In the genomic region with DNA sequence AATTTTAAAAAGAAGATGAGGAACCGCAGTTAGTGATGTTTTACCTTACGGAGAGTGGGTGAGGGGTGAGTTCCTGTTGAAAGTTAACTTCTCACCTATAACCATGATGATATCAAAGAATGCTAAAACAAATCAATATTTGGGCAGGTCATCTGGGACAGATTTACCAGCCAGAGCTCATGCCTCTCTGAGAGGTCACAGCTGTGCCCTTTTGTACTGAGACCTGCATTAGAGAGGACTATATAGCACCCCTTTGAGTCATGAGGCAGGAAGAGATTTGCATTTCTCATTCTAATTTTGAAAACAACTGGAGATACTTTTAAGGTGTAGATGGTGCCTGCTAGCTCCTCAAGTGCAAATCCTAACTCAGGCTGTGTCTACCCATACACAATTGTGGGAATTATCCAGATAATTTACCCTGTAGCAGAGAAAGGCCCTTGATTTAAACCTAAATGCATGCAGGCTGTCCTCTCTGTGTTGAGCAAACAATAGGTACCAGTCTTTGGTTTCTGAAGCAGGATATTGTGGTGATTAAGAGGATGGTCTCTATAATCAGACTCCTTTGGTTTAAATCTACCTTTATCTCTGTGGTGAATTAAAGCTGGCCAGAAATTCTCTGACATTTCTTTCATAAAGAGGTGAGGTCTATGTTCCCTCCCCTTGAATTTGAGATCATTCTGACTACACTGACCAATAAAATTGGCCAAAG, we compare ENCODE assay signal across 14 cellular contexts. TPM values are rescaled to one million over a fixed set of nuclear protein-coding genes. Genes with fewer than 3 reads are reported as not detected.
DNase-seq lines count a peak whose midpoint lies in the region; ATAC-seq and TF ChIP-seq lines count a peak whose summit lies in the region.
"Had no signal": no experiment of that assay in that cellular context is flagged by ENCODE, and none has a peak within 500 bp of the region (broad histone marks: within the 10 kb centered on the region; RNA-seq: fewer than 3 reads in every experiment).

No MANE protein-coding gene starts in this region.

- H3K9ac ChIP-seq in OCI-LY3 (ENCODE audit: low read length) = no peak overlapping the region

- no peaks in the 10 kb centered on the region for H3K36me3 ChIP-seq in ACC112 (ENCODE audit: insufficient read depth, low read length)
- H3K36me3 ChIP-seq in OCI-LY3 (replicated peaks; ENCODE audit: low read depth, low read length) = no peaks in the 10 kb centered on the region

- no peaks in the 10 kb centered on the region for H3K36me3 Mint-ChIP-seq in CD4-positive, alpha-beta T cell (ENCODE audit: low read depth)
- no peaks in the 10 kb centered on the region for H3K36me3 Mint-ChIP-seq in activated CD4-positive, alpha-beta memory T cell treated with anti-CD3 and anti-CD28 coated beads, Interleukin-2, amount 10 ng/mL, durations not matched to agents 7 days and 5 days (ENCODE audit: low read depth)
- H3K36me3 Mint-ChIP-seq: brain, natural killer cell had no signal

- H3K27me3 ChIP-seq in ACC112 (ENCODE audit: insufficient read depth, low read length) (no peaks in the 10 kb centered on the region), OCI-LY3 (ENCODE audit: low read depth, low read length) (no peaks in the 10 kb centered on the region)
- H3K27me3 ChIP-seq in CD4-positive, alpha-beta T cell (ENCODE audit: control insufficient read depth, insufficient read depth, low read length) = no peaks in the 10 kb centered on the region

- H3K4me1 Mint-ChIP-seq in CD4-positive, alpha-beta T cell (ENCODE audit: low read depth) = no peaks in the 10 kb centered on the region
- H3K4me1 Mint-ChIP-seq in activated CD4-positive, alpha-beta memory T cell treated with anti-CD3 and anti-CD28 coated beads, Interleukin-2, amount 10 ng/mL, durations not matched to agents 7 days and 5 days = no peaks in the 10 kb centered on the region
- H3K4me1 Mint-ChIP-seq: activated CD4-positive, alpha-beta T cell treated with anti-CD3 and anti-CD28 coated beads, Interleukin-2, amount 10 ng/mL, durations not matched to agents 7 days and 5 days had no signal

- peak; percentile 91 for ATAC-seq in GM19455 (IDR thresholded peaks at IDR 0.05; ENCODE audit: unreplicated experiment)
- peak; percentile 90 for ATAC-seq in HG02943 (IDR thresholded peaks at IDR 0.05; ENCODE audit: low read depth, unreplicated experiment)
- ATAC-seq in CD4-positive, alpha-beta T cell (ENCODE audit: poor library complexity) = no peak

- H3K27ac ChIP-seq in ACC112 (ENCODE audit: low read depth, low read length) = peak overlapping the region; percentile 52
- H3K27ac ChIP-seq in OCI-LY3 (ENCODE audit: low read length) = no peak overlapping the region
- H3K27ac ChIP-seq in CD4-positive, alpha-beta T cell (ENCODE audit: low read depth, low read length) = no peak overlapping the region

- intact Hi-C loops in CD4-positive, alpha-beta T cell (cut with DNase I, micrococcal nuclease) = no loop called here

- DNase-seq in CD4-positive, alpha-beta T cell = no peak
- DNase-seq in DMS 273 (lab: John Stamatoyannopoulos, UW; ENCODE audit: unreplicated experiment) (no peak), HuH-7 (ENCODE audit: low spot score) (no peak)
- DNase-seq in activated CD4-positive, alpha-beta memory T cell treated with anti-CD3 and anti-CD28 coated beads, Interleukin-2, amount 10 ng/mL, durations not matched to agents 7 days and 5 days = no peak
- DNase-seq: activated CD4-positive, alpha-beta T cell treated with anti-CD3 and anti-CD28 coated beads, Interleukin-2, amount 10 ng/mL, durations not matched to agents 7 days and 5 days; Kasumi-1; natural killer cell had no signal

- H3K9me3 ChIP-seq in OCI-LY3 (ENCODE audit: insufficient read depth, low read length) = no peaks in the 10 kb centered on the region
- no peaks in the 10 kb centered on the region for H3K9me3 ChIP-seq in CD4-positive, alpha-beta T cell (ENCODE audit: control insufficient read depth, low read length)

- H3K4me3 ChIP-seq in ACC112 (ENCODE audit: low read depth, low read length) (peak overlapping the region; percentile 22; the same call in 1 of the 2 replicates), OCI-LY3 (ENCODE audit: low read length) (0 out of 2 replicates have a peak overlapping the region, but pooled peaks have one; percentile 16)

- CTCF ChIA-PET in CD4-positive, alpha-beta T cell (lab: Charles Lee) = no interaction called here
- CTCF ChIA-PET in activated CD4-positive, alpha-beta memory T cell treated with anti-CD3 and anti-CD28 coated beads, Interleukin-2, amount 10 ng/mL, durations not matched to agents 7 days and 5 days (lab: Charles Lee) = no interaction called here

- H3K27ac Mint-ChIP-seq in CD4-positive, alpha-beta T cell = no peak overlapping the region
- H3K27ac Mint-ChIP-seq in activated CD4-positive, alpha-beta memory T cell treated with anti-CD3 and anti-CD28 coated beads, Interleukin-2, amount 10 ng/mL, durations not matched to agents 7 days and 5 days = no peak overlapping the region
- H3K27ac Mint-ChIP-seq: activated CD4-positive, alpha-beta T cell treated with anti-CD3 and anti-CD28 coated beads, Interleukin-2, amount 10 ng/mL, durations not matched to agents 7 days and 5 days; brain; natural killer cell had no signal

- no peaks in the 10 kb centered on the region for H3K9me3 Mint-ChIP-seq in CD4-positive, alpha-beta T cell
- H3K9me3 Mint-ChIP-seq in activated CD4-positive, alpha-beta memory T cell treated with anti-CD3 and anti-CD28 coated beads, Interleukin-2, amount 10 ng/mL, durations not matched to agents 7 days and 5 days = no peaks in the 10 kb centered on the region
- H3K9me3 Mint-ChIP-seq: activated CD4-positive, alpha-beta T cell treated with anti-CD3 and anti-CD28 coated beads, Interleukin-2, amount 10 ng/mL, durations not matched to agents 7 days and 5 days; natural killer cell had no signal

- no peaks in the 10 kb centered on the region for H4K20me1 ChIP-seq in OCI-LY3 (ENCODE audit: insufficient read depth, low read length)

- no peaks in the 10 kb centered on the region for H3K27me3 Mint-ChIP-seq in CD4-positive, alpha-beta T cell
- peaks cover 14% of the 10 kb centered on the region for H3K27me3 Mint-ChIP-seq in activated CD4-positive, alpha-beta memory T cell treated with anti-CD3 and anti-CD28 coated beads, Interleukin-2, amount 10 ng/mL, durations not matched to agents 7 days and 5 days
- H3K27me3 Mint-ChIP-seq: brain had no signal

- H3K4me1 ChIP-seq in ACC112 (ENCODE audit: control insufficient read depth, insufficient read depth, low read length, unreplicated experiment) (peaks cover 73% of the 10 kb centered on the region), OCI-LY3 (ENCODE audit: low read length) (peaks cover 9% of the 10 kb centered on the region)

- H3K4me2 ChIP-seq in OCI-LY3 (ENCODE audit: low read length) = peak overlapping the region; percentile 44

- H3K4me3 Mint-ChIP-seq in CD4-positive, alpha-beta T cell = no peak overlapping the region
- H3K4me3 Mint-ChIP-seq in activated CD4-positive, alpha-beta memory T cell treated with anti-CD3 and anti-CD28 coated beads, Interleukin-2, amount 10 ng/mL, durations not matched to agents 7 days and 5 days = no peak overlapping the region
- H3K4me3 Mint-ChIP-seq: activated CD4-positive, alpha-beta T cell treated with anti-CD3 and anti-CD28 coated beads, Interleukin-2, amount 10 ng/mL, durations not matched to agents 7 days and 5 days; brain; natural killer cell had no signal

- TF ChIP-seq CTCF in OCI-LY3 (IDR thresholded peaks at IDR 0.05; ENCODE audit: low read depth, low read length) = no peak
- TF ChIP-seq CTCF in CD4-positive, alpha-beta T cell (IDR thresholded peaks at IDR 0.05) = no peak

- peak overlapping the region; percentile 86 for H2AFZ ChIP-seq in ACC112 (ENCODE audit: low read length, unreplicated experiment)
- H2AFZ ChIP-seq in OCI-LY3 (ENCODE audit: low read depth, low read length) = peak overlapping the region; percentile 60; the same call in 1 of the 2 replicates

- H3K79me2 ChIP-seq in ACC112 (ENCODE audit: control insufficient read depth, insufficient read depth, low read length, unreplicated experiment) (no peaks in the 10 kb centered on the region), OCI-LY3 (ENCODE audit: low read length) (no peaks in the 10 kb centered on the region)

- POLR2A ChIA-PET in CD4-positive, alpha-beta T cell (lab: Charles Lee) = no interaction called here
- POLR2A ChIA-PET in activated CD4-positive, alpha-beta memory T cell treated with anti-CD3 and anti-CD28 coated beads, Interleukin-2, amount 10 ng/mL, durations not matched to agents 7 days and 5 days (lab: Charles Lee) = no interaction called here

RNA-seq across cellular contexts. Expression of a gene that starts 5.8 kb away (rescaled TPM):
- total RNA-seq in CD4-positive, alpha-beta T cell = not detected
- not detected for total RNA-seq in activated CD4-positive, alpha-beta memory T cell treated with anti-CD3 and anti-CD28 coated beads, Interleukin-2, amount 10 ng/mL, durations not matched to agents 7 days and 5 days
- total RNA-seq: activated CD4-positive, alpha-beta T cell treated with anti-CD3 and anti-CD28 coated beads, Interleukin-2, amount 10 ng/mL, durations not matched to agents 7 days and 5 days; glomerular endothelial cell; natural killer cell; RPMI7951 had no signal
